19 cellular contexts compared by ENCODE assay signal in genomic region chr2:1153959-1154358, GRCh38.
DNase-seq lines count a peak whose midpoint lies in the region; ATAC-seq and TF ChIP-seq lines count a peak whose summit lies in the region.
"Had no signal": no experiment of that assay in that cellular context is flagged by ENCODE, and none has a peak within 500 bp of the region (broad histone marks: within the 10 kb centered on the region; RNA-seq: fewer than 3 reads in every experiment).

No MANE protein-coding gene starts in this region.

- H3K4me3 ChIP-seq in right atrium auricular region (no peak overlapping the region), prostate gland (no peak overlapping the region)
- H3K4me3 ChIP-seq: GM12878, GM23338, K562, PC-9 had no signal

- H3K4me1 Mint-ChIP-seq in immature natural killer cell = no peaks in the 10 kb centered on the region
- H3K4me1 Mint-ChIP-seq: GM23338 had no signal

- H3K9me3 ChIP-seq in right atrium auricular region (no peaks in the 10 kb centered on the region), prostate gland (no peaks in the 10 kb centered on the region)

- H3K4me1 ChIP-seq in right atrium auricular region (peaks cover 0 to 9% of the 10 kb centered on the region in 2 donors), prostate gland (replicated peaks) (no peaks in the 10 kb centered on the region)

- H3K4me3 Mint-ChIP-seq in immature natural killer cell = no peak overlapping the region
- H3K4me3 Mint-ChIP-seq: GM23338 had no signal

- ATAC-seq in Right ventricle myocardium inferior = no peak
- ATAC-seq: GM12878, GM23338, K562 had no signal

- no peaks in the 10 kb centered on the region for H3K9me3 Mint-ChIP-seq in immature natural killer cell
- H3K9me3 Mint-ChIP-seq: GM23338 had no signal

- no peaks in the 10 kb centered on the region for H3K36me3 ChIP-seq in right atrium auricular region
- no peaks in the 10 kb centered on the region for H3K36me3 ChIP-seq in prostate gland

- TF ChIP-seq CTCF in right atrium auricular region (IDR thresholded peaks at IDR 0.05) (no peak), prostate gland (IDR thresholded peaks at IDR 0.05) (no peak)

- intact Hi-C loops in Right ventricle myocardium inferior (cut with DNase I) = no loop called here
- intact Hi-C loops in cardiac septum (cut with DNase I) = no loop called here
- intact Hi-C loops in prostate gland (cut with DNase I) = no loop called here

- peaks cover 1 to 6% (median 5%) of the 10 kb centered on the region in 3 donors for H3K27me3 Mint-ChIP-seq in immature natural killer cell (ENCODE audit: low read depth in 3 of 3)

- no peaks in the 10 kb centered on the region for H3K36me3 Mint-ChIP-seq in immature natural killer cell

- no peak overlapping the region for H3K27ac ChIP-seq in right atrium auricular region
- no peak overlapping the region for H3K27ac ChIP-seq in prostate gland
- H3K27ac ChIP-seq: PC-9 had no signal

- no peak overlapping the region for H3K27ac Mint-ChIP-seq in immature natural killer cell
- H3K27ac Mint-ChIP-seq: GM23338 had no signal

- DNase-seq in Right ventricle myocardium inferior (ENCODE audit: missing footprints) (peak; percentile 78), cardiac septum (ENCODE audit: low spot score) (no peak), right atrium auricular region (ENCODE audit: low spot score) (peak; percentile 61), prostate gland (ENCODE audit: low spot score) (peak; percentile 21), NCI-H774 (lab: John Stamatoyannopoulos, UW) (no peak), middle frontal gyrus (ENCODE audit: extremely low spot score, low spot score) (no peak), immature natural killer cell (no peak), EL (no peak)
- DNase-seq: 8988T, DND-41, GDM1, MV-4-11, NCI-H1436 treated with DMSO at 0.1 percent for 48 hours, NCI-H2081, NCI-H82, PC-9 had no signal

- H3K27me3 ChIP-seq in right atrium auricular region (no peaks in the 10 kb centered on the region), prostate gland (replicated peaks; ENCODE audit: insufficient read depth) (no peaks in the 10 kb centered on the region)

- WGBS in prostate gland = 40% methylated on average over 11 of the region's 11 CpGs

- TF ChIP-seq POLR2A in prostate gland (IDR thresholded peaks at IDR 0.05) = no peak

Comparison
In these comparisons a context has a peak if more than half of its experiments do, and no peak if none do; other contexts are left out.
1. DNase-seq: peak in Right ventricle myocardium inferior (single experiment), right atrium auricular region (single experiment) and prostate gland (single experiment); none in cardiac septum (single experiment), NCI-H774 (single experiment), middle frontal gyrus (single experiment), immature natural killer cell (0 of 3) and EL (single experiment).